In the genomic region with DNA sequence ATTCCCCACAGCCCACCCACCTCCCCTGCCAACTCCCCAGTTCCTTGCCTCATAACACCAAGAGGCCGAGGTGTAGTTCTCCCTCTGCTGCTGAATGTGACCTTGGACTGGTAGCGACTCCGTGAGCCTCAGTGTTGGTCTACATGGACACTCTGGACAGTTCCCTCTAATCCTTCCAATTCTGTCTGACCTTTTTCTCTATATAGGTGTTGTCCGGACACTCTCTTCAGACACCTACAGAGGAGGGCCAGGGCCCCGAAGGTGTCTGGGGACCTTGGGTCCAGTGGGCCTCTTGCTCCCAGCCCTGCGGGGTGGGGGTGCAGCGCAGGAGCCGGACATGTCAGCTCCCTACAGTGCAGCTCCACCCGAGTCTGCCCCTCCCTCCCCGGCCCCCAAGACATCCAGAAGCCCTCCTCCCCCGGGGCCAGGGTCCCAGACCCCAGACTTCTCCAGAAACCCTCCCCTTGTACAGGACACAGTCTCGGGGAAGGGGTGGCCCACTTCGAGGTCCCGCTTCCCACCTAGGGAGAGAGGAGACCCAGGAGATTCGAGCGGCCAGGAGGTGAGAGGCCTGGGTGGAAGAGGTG, we compare ENCODE assay signal across 11 cellular contexts. TPM values are rescaled to one million over a fixed set of nuclear protein-coding genes. Genes with fewer than 3 reads are reported as not detected.
A peak's percentile ranks its signal among the peaks of the same experiment; 100 is the strongest.
DNase-seq lines count a peak whose midpoint lies in the region; ATAC-seq and TF ChIP-seq lines count a peak whose summit lies in the region.
"Had no signal": no experiment of that assay in that cellular context is flagged by ENCODE, and none has a peak within 500 bp of the region (broad histone marks: within the 10 kb centered on the region; RNA-seq: fewer than 3 reads in every experiment).

No MANE protein-coding gene starts in this region.

- H3K4me2 ChIP-seq in fibroblast of lung (ENCODE audit: extremely low read depth, insufficient read depth, low read length): no peak overlapping the region

- no peaks in the 10 kb centered on the region for H3K27me3 ChIP-seq in fibroblast of lung (ENCODE audit: control insufficient read depth, insufficient read depth, low read length)
- no peaks in the 10 kb centered on the region for H3K27me3 ChIP-seq in ovary
- H3K27me3 ChIP-seq in aorta (ENCODE audit: control insufficient read depth in 1 of 2, insufficient read depth in 2 of 2, low read length in 1 of 2): no peaks in the 10 kb centered on the region
- H3K27me3 ChIP-seq: dorsolateral prefrontal cortex had no signal

- H3K27ac ChIP-seq in fibroblast of lung (ENCODE audit: insufficient read depth, low read length) (peak overlapping the region; percentile 69), ovary (peak overlapping the region; percentile 85 to 89), aorta (ENCODE audit: low read depth in 1 of 2, low read length in 2 of 2) (no peak overlapping the region)
- H3K27ac ChIP-seq: C4-2B had no signal

- H3K79me2 ChIP-seq in fibroblast of lung (ENCODE audit: control insufficient read depth, insufficient read depth, low read length): no peaks in the 10 kb centered on the region

- H3K9me3 ChIP-seq in fibroblast of lung (ENCODE audit: control insufficient read depth, insufficient read depth, low read depth, low read length) (no peaks in the 10 kb centered on the region), ovary (no peaks in the 10 kb centered on the region), aorta (ENCODE audit: control insufficient read depth, low read length) (no peaks in the 10 kb centered on the region)

- no peak overlapping the region for H2AFZ ChIP-seq in fibroblast of lung (ENCODE audit: low read length)

- H3K36me3 Mint-ChIP-seq in natural killer cell treated with Interleukin-12 subunit alpha and Interleukin-12 subunit beta and Interleukin-15 and Interleukin-18, amount 100 ng/mL, for 72 hours: no peaks in the 10 kb centered on the region
- H3K36me3 Mint-ChIP-seq in natural killer cell: no peaks in the 10 kb centered on the region

- no peak for TF ChIP-seq CTCF in natural killer cell (IDR thresholded peaks at IDR 0.05)
- TF ChIP-seq CTCF in fibroblast of lung (conservative IDR thresholded peaks at IDR 0.05 in 1 of 2, IDR thresholded peaks at IDR 0.05 in 1 of 2; ENCODE audit: low read depth in 1 of 2, low read length in 2 of 2): no peak
- TF ChIP-seq CTCF in ovary (IDR thresholded peaks at IDR 0.05): no peak

- ATAC-seq in natural killer cell treated with Interleukin-12 subunit alpha and Interleukin-12 subunit beta and Interleukin-15 and Interleukin-18, amount 100 ng/mL, for 72 hours: no peak
- no peak for ATAC-seq in natural killer cell
- no peak for ATAC-seq in aorta (ENCODE audit: low FRiP score)
- no peak for ATAC-seq in HG03521 (IDR thresholded peaks at IDR 0.05; ENCODE audit: unreplicated experiment)

- H3K36me3 ChIP-seq in fibroblast of lung (ENCODE audit: control insufficient read depth, insufficient read depth, low read length): peaks cover 9% of the 10 kb centered on the region
- H3K36me3 ChIP-seq in ovary: no peaks in the 10 kb centered on the region
- no peaks in the 10 kb centered on the region for H3K36me3 ChIP-seq in aorta (ENCODE audit: control insufficient read depth in 1 of 2, insufficient read depth in 2 of 2, low read length in 1 of 2)

- H3K9ac ChIP-seq in fibroblast of lung (ENCODE audit: insufficient read depth, low read length): no peak overlapping the region

- H4K20me1 ChIP-seq in fibroblast of lung (ENCODE audit: control insufficient read depth, extremely low read depth, insufficient read depth, low read length): no peaks in the 10 kb centered on the region

- DNase-seq in natural killer cell treated with Interleukin-12 subunit alpha and Interleukin-12 subunit beta and Interleukin-15 and Interleukin-18, amount 100 ng/mL, for 72 hours (ENCODE audit: low spot score): peak; percentile 20
- no peak for DNase-seq in natural killer cell
- no peak for DNase-seq in fibroblast of lung (ENCODE audit: low read depth in 2 of 2)
- peak in 4 of 5 donors; percentile 57 to 65 (median 62) for DNase-seq in ovary
- DNase-seq in aorta: peak; percentile 56 to 80
- DNase-seq in HUDEP-2 (lab: John Stamatoyannopoulos, UW; ENCODE audit: unreplicated experiment in 76 of 76): no peak
- no peak for DNase-seq in glomerular visceral epithelial cell (ENCODE audit: extremely low spot score)
- DNase-seq: NCI-H524 had no signal

- intact Hi-C loops in natural killer cell (cut with micrococcal nuclease) (no loop called here), ovary (cut with DNase I) (loop anchor here in 3 of 4 donors (10.0 kb wide), 3 partner anchors 72 to 262 kb away; partner anchors contain the start of genes ENSA (in 1 of the 3) and GOLPH3L (in 1 of the 3)), aorta (cut with DNase I) (no loop called here)

- peak overlapping the region; percentile 59 for H3K4me3 Mint-ChIP-seq in natural killer cell treated with Interleukin-12 subunit alpha and Interleukin-12 subunit beta and Interleukin-15 and Interleukin-18, amount 100 ng/mL, for 72 hours
- H3K4me3 Mint-ChIP-seq in natural killer cell: no peak overlapping the region

- peaks cover 24 to 27% of the 10 kb centered on the region in 2 donors for H3K4me1 Mint-ChIP-seq in natural killer cell treated with Interleukin-12 subunit alpha and Interleukin-12 subunit beta and Interleukin-15 and Interleukin-18, amount 100 ng/mL, for 72 hours (ENCODE audit: low read depth in 2 of 2)
- H3K4me1 Mint-ChIP-seq in natural killer cell: peaks cover 4 to 32% of the 10 kb centered on the region in 2 donors

- TF ChIP-seq EP300 in ovary (IDR thresholded peaks at IDR 0.05): no peak

- peaks cover 0 to 7% of the 10 kb centered on the region in 2 donors for H3K27me3 Mint-ChIP-seq in natural killer cell treated with Interleukin-12 subunit alpha and Interleukin-12 subunit beta and Interleukin-15 and Interleukin-18, amount 100 ng/mL, for 72 hours
- peaks cover 0 to 7% of the 10 kb centered on the region in 2 donors for H3K27me3 Mint-ChIP-seq in natural killer cell (ENCODE audit: low read depth in 2 of 2)

- WGBS in ovary, 3 donors: 43 to 50% (median 48%) methylated on average over 15 to 16 of the region's 16 CpGs
- WGBS in aorta, 2 donors: 65 to 66% methylated on average over 16 of the region's 16 CpGs

- H3K4me1 ChIP-seq in fibroblast of lung (ENCODE audit: control insufficient read depth, extremely low read depth, insufficient read depth, low read length) (peaks cover 14% of the 10 kb centered on the region), ovary (ENCODE audit: insufficient read depth) (peaks cover 16% of the 10 kb centered on the region), aorta (ENCODE audit: control insufficient read depth in 1 of 2, insufficient read depth in 2 of 2, low read length in 2 of 2) (peaks cover 0 to 3% of the 10 kb centered on the region in 2 donors)

- peak; percentile 29 for TF ChIP-seq POLR2A in ovary (IDR thresholded peaks at IDR 0.05)

- H3K9me3 Mint-ChIP-seq in natural killer cell treated with Interleukin-12 subunit alpha and Interleukin-12 subunit beta and Interleukin-15 and Interleukin-18, amount 100 ng/mL, for 72 hours: no peaks in the 10 kb centered on the region
- no peaks in the 10 kb centered on the region for H3K9me3 Mint-ChIP-seq in natural killer cell

- H3K27ac Mint-ChIP-seq in natural killer cell treated with Interleukin-12 subunit alpha and Interleukin-12 subunit beta and Interleukin-15 and Interleukin-18, amount 100 ng/mL, for 72 hours: peak overlapping the region; percentile 21 to 82
- H3K27ac Mint-ChIP-seq in natural killer cell: peak overlapping the region in 1 of 2 donors; percentile 27

- H3K4me3 ChIP-seq in fibroblast of lung (replicated peaks in 1 of 4; ENCODE audit: control extremely low read depth in 1 of 4, insufficient read depth in 1 of 4, low read depth in 3 of 4, low read length in 4 of 4) (peak overlapping the region in 1 of 4 experiments; percentile 8), ovary (no peak overlapping the region), aorta (ENCODE audit: low read length in 2 of 2) (no peak overlapping the region)
- H3K4me3 ChIP-seq: dorsolateral prefrontal cortex had no signal

RNA-seq across cellular contexts. Expression of gene ADAMTSL4, which starts 3.6 kb away (rescaled TPM):
- 1 to 10 TPM in 1 of 2 donors, under 1 TPM in 1; 0.48 to 1.0 TPM for total RNA-seq in natural killer cell treated with Interleukin-12 subunit alpha and Interleukin-12 subunit beta and Interleukin-15 and Interleukin-18, amount 100 ng/mL, for 72 hours
- total RNA-seq in natural killer cell (1 to 10 TPM; 1.7 to 2.9 (median 2.9) TPM), fibroblast of lung (6.4 and 13.0 TPM in 2 replicates), ovary (10 to 100 TPM; 11.6 to 86.6 (median 22.5) TPM), aorta (10 to 100 TPM; 94.4 to 98.0 TPM)
- polyA plus RNA-seq in fibroblast of lung (7.3 and 19.8 TPM in 2 replicates), ovary (10 to 100 TPM in 1 of 2 donors, 1 to 10 TPM in 1; 8.8 to 12.1 TPM), aorta (10 to 100 TPM in 1 of 2 donors, 1 to 10 TPM in 1; 8.8 to 50.4 TPM)
- 12.6 and 25.9 TPM in 2 replicates for polyA plus RNA-seq in fibroblast of lung (2012)
- 16.6 and 30.2 TPM in 2 replicates for polyA minus RNA-seq in fibroblast of lung (ENCODE audit: low replicate concordance)

RNA-seq across cellular contexts. Expression of gene MCL1, which starts 26.6 kb away (rescaled TPM):
- 100 to 1,000 TPM; 199 to 333 TPM for total RNA-seq in natural killer cell treated with Interleukin-12 subunit alpha and Interleukin-12 subunit beta and Interleukin-15 and Interleukin-18, amount 100 ng/mL, for 72 hours
- total RNA-seq in natural killer cell (1,000 to 10,000 TPM in 1 of 3 donors, 100 to 1,000 TPM in 2; 929 to 1,396 (median 938) TPM), fibroblast of lung (232 and 233 TPM in 2 replicates), ovary (100 to 1,000 TPM in 6 of 7 donors, 10 to 100 TPM in 1; 91.1 to 280 (median 145) TPM), aorta (100 to 1,000 TPM; 247 to 533 TPM)
- polyA plus RNA-seq in fibroblast of lung (108 and 136 TPM in 2 replicates), ovary (100 to 1,000 TPM in 1 of 2 donors, 10 to 100 TPM in 1; 74.2 to 209 TPM), aorta (100 to 1,000 TPM; 146 to 200 TPM)
- 105 and 138 TPM in 2 replicates for polyA plus RNA-seq in fibroblast of lung (2012)
- polyA minus RNA-seq in fibroblast of lung (ENCODE audit: low replicate concordance): 24.4 and 91.5 TPM in 2 replicates

RNA-seq across cellular contexts. Expression of gene FALEC, which starts 37.2 kb away (rescaled TPM):
- total RNA-seq in natural killer cell treated with Interleukin-12 subunit alpha and Interleukin-12 subunit beta and Interleukin-15 and Interleukin-18, amount 100 ng/mL, for 72 hours: not detected
- total RNA-seq in natural killer cell (not detected), fibroblast of lung (0.83 and 1.0 TPM in 2 replicates), ovary (1 to 10 TPM in 1 of 7 donors, under 1 TPM in 2, not detected in 4; 0.69 to 1.7 (median 0.86) TPM), aorta (under 1 TPM in 1 of 2 donors, not detected in 1; 0.99 TPM)
- polyA plus RNA-seq in fibroblast of lung (0.15 TPM in 1 of 2 replicates, not detected in the other), ovary (under 1 TPM in 1 of 2 donors, not detected in 1; 0.51 TPM), aorta (1 to 10 TPM in 1 of 2 donors, not detected in 1; 1.1 TPM)
- polyA plus RNA-seq in fibroblast of lung (2012): not detected in 2 replicates
- polyA minus RNA-seq in fibroblast of lung (ENCODE audit: low replicate concordance): not detected in 2 replicates

RNA-seq across cellular contexts. Expression of gene ECM1, which starts 44.9 kb away (rescaled TPM):
- total RNA-seq in natural killer cell treated with Interleukin-12 subunit alpha and Interleukin-12 subunit beta and Interleukin-15 and Interleukin-18, amount 100 ng/mL, for 72 hours: 1 to 10 TPM; 1.2 to 1.9 TPM
- total RNA-seq in natural killer cell (under 1 TPM in 2 of 3 donors, not detected in 1; 0.42 to 0.43 TPM), fibroblast of lung (7.7 and 25.1 TPM in 2 replicates), ovary (10 to 100 TPM in 1 of 7 donors, 1 to 10 TPM in 6; 1.8 to 11.0 (median 6.2) TPM), aorta (10 to 100 TPM; 26.3 to 57.6 TPM)
- polyA plus RNA-seq in fibroblast of lung (108 and 137 TPM in 2 replicates), ovary (10 to 100 TPM in 1 of 2 donors, 1 to 10 TPM in 1; 4.3 to 16.7 TPM), aorta (10 to 100 TPM in 1 of 2 donors, 1 to 10 TPM in 1; 8.1 to 32.6 TPM)
- 171 and 192 TPM in 2 replicates for polyA plus RNA-seq in fibroblast of lung (2012)
- 162 and 245 TPM in 2 replicates for polyA minus RNA-seq in fibroblast of lung (ENCODE audit: low replicate concordance)

Comparison
In these comparisons a context has a peak if more than half of its experiments do, and no peak if none do; other contexts are left out.
1. DNase-seq: peak in natural killer cell treated with Interleukin-12 subunit alpha and Interleukin-12 subunit beta and Interleukin-15 and Interleukin-18, amount 100 ng/mL, for 72 hours (single experiment), ovary (4 of 5) and aorta (2 of 2); none in natural killer cell (single experiment), fibroblast of lung (0 of 2), HUDEP-2 (0 of 76) and glomerular visceral epithelial cell (single experiment).
2. H3K27ac ChIP-seq: peak in fibroblast of lung (single experiment) and ovary (2 of 2); none in aorta (0 of 2).
3. intact Hi-C loops: an anchor here in ovary (10.0 kb wide); none called in natural killer cell and aorta.